ENCODE assay signal across 1 cellular context in the genomic region with DNA sequence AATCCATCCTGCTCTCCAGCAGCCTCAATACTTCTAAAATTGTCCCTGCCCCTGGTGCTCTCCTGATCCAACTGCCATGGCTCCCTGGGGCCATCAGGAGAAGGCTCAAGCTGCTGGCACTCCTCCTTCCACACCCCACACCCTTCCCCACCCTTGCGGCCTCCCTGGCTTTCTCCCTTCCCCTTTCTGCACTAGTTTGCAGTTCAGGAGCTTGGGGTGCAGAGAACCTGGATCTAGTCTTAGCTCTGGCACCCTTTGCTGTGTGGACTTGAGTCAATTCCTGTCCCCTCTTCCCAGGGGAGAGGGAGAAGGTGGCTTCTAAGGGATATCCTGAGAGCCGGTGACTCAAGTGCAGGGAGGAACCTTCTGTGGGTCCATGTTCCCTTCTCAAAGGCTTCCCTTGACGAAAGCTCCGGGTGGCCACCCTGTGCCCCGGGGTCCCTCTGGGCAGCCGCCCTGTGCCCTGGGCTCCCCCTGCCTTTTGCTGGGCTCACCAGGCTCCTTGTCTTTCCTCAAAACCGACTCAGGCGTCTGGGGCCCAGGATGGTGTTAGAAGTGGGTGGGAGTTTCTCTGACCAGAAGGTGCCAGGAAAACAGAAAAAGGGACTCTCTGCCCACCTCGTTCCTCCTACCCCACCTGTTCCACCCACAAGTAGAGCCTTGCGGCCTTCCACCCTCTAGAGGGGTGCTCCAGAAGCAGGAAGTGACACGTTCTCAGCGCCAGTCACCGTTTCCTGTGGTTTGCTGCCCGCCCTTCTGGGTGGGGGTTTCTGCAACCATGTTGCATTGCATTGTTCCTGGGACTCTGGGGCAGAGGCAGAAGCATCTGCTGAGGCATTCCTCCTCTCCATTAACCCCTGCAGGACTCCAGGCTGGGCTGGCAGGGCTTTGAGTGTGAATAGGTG.
TF ChIP-seq lines count a peak whose summit lies in the region.

No MANE protein-coding gene starts in this region.

TF ChIP-seq in GM12878, 131 proteins besides CTCF, POLR2A, EP300 and RAD21 (continues in another document):
- TF ChIP-seq KLF5 (IDR thresholded peaks at IDR 0.05; ENCODE audit: partially characterized antibody): no peak
- TF ChIP-seq BCL11A (IDR thresholded peaks at IDR 0.05; ENCODE audit: low read depth, low read length): peak; percentile 84; the same call in 1 of the 2 replicates
- no peak for TF ChIP-seq FOXK2 (IDR thresholded peaks at IDR 0.05)
- TF ChIP-seq, protein P1, sequence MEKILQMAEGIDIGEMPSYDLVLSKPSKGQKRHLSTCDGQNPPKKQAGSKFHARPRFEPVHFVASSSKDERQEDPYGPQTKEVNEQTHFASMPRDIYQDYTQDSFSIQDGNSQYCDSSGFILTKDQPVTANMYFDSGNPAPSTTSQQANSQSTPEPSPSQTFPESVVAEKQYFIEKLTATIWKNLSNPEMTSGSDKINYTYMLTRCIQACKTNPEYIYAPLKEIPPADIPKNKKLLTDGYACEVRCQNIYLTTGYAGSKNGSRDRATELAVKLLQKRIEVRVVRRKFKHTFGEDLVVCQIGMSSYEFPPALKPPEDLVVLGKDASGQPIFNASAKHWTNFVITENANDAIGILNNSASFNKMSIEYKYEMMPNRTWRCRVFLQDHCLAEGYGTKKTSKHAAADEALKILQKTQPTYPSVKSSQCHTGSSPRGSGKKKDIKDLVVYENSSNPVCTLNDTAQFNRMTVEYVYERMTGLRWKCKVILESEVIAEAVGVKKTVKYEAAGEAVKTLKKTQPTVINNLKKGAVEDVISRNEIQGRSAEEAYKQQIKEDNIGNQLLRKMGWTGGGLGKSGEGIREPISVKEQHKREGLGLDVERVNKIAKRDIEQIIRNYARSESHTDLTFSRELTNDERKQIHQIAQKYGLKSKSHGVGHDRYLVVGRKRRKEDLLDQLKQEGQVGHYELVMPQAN (conservative IDR thresholded peaks at IDR 0.05): no peak
- TF ChIP-seq, protein P2, sequence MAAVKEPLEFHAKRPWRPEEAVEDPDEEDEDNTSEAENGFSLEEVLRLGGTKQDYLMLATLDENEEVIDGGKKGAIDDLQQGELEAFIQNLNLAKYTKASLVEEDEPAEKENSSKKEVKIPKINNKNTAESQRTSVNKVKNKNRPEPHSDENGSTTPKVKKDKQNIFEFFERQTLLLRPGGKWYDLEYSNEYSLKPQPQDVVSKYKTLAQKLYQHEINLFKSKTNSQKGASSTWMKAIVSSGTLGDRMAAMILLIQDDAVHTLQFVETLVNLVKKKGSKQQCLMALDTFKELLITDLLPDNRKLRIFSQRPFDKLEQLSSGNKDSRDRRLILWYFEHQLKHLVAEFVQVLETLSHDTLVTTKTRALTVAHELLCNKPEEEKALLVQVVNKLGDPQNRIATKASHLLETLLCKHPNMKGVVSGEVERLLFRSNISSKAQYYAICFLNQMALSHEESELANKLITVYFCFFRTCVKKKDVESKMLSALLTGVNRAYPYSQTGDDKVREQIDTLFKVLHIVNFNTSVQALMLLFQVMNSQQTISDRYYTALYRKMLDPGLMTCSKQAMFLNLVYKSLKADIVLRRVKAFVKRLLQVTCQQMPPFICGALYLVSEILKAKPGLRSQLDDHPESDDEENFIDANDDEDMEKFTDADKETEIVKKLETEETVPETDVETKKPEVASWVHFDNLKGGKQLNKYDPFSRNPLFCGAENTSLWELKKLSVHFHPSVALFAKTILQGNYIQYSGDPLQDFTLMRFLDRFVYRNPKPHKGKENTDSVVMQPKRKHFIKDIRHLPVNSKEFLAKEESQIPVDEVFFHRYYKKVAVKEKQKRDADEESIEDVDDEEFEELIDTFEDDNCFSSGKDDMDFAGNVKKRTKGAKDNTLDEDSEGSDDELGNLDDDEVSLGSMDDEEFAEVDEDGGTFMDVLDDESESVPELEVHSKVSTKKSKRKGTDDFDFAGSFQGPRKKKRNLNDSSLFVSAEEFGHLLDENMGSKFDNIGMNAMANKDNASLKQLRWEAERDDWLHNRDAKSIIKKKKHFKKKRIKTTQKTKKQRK (IDR thresholded peaks at IDR 0.05; ENCODE audit: low read depth, low read length): no peak
- TF ChIP-seq HCFC1 (IDR thresholded peaks at IDR 0.05; ENCODE audit: low read length): no peak; the same call in 1 of the 2 replicates
- no peak for TF ChIP-seq SMAD5 (IDR thresholded peaks at IDR 0.05; ENCODE audit: low read depth)
- peak; percentile 42; the same call in 1 of the 2 replicates for TF ChIP-seq TAF1 (IDR thresholded peaks at IDR 0.05; ENCODE audit: borderline replicate concordance, low read depth, low read length)
- TF ChIP-seq CREB1 (IDR thresholded peaks at IDR 0.05; ENCODE audit: low read depth): peak; percentile 90
- no peak for TF ChIP-seq WRNIP1 (IDR thresholded peaks at IDR 0.05; ENCODE audit: borderline replicate concordance, low read depth, low read length)
- peak; percentile 89 for TF ChIP-seq CBFB (IDR thresholded peaks at IDR 0.05; ENCODE audit: low read depth)
- no peak for TF ChIP-seq RELA (IDR thresholded peaks at IDR 0.05; ENCODE audit: borderline replicate concordance, partially characterized antibody)
- peak; percentile 73; the same call in 1 of the 3 replicates for TF ChIP-seq POU2F2 (IDR thresholded peaks at IDR 0.05; ENCODE audit: borderline replicate concordance, low read depth, low read length)
- no peak for TF ChIP-seq SIN3A (IDR thresholded peaks at IDR 0.05; ENCODE audit: low read depth, low read length)
- TF ChIP-seq CREM (IDR thresholded peaks at IDR 0.05; ENCODE audit: low read depth): peak; percentile 95
- no peak for TF ChIP-seq EZH2 (IDR thresholded peaks at IDR 0.05; ENCODE audit: borderline replicate concordance, control insufficient read depth, low read depth, low read length)
- no peak for TF ChIP-seq ZSCAN29 (IDR thresholded peaks at IDR 0.05)
- TF ChIP-seq, protein P3, sequence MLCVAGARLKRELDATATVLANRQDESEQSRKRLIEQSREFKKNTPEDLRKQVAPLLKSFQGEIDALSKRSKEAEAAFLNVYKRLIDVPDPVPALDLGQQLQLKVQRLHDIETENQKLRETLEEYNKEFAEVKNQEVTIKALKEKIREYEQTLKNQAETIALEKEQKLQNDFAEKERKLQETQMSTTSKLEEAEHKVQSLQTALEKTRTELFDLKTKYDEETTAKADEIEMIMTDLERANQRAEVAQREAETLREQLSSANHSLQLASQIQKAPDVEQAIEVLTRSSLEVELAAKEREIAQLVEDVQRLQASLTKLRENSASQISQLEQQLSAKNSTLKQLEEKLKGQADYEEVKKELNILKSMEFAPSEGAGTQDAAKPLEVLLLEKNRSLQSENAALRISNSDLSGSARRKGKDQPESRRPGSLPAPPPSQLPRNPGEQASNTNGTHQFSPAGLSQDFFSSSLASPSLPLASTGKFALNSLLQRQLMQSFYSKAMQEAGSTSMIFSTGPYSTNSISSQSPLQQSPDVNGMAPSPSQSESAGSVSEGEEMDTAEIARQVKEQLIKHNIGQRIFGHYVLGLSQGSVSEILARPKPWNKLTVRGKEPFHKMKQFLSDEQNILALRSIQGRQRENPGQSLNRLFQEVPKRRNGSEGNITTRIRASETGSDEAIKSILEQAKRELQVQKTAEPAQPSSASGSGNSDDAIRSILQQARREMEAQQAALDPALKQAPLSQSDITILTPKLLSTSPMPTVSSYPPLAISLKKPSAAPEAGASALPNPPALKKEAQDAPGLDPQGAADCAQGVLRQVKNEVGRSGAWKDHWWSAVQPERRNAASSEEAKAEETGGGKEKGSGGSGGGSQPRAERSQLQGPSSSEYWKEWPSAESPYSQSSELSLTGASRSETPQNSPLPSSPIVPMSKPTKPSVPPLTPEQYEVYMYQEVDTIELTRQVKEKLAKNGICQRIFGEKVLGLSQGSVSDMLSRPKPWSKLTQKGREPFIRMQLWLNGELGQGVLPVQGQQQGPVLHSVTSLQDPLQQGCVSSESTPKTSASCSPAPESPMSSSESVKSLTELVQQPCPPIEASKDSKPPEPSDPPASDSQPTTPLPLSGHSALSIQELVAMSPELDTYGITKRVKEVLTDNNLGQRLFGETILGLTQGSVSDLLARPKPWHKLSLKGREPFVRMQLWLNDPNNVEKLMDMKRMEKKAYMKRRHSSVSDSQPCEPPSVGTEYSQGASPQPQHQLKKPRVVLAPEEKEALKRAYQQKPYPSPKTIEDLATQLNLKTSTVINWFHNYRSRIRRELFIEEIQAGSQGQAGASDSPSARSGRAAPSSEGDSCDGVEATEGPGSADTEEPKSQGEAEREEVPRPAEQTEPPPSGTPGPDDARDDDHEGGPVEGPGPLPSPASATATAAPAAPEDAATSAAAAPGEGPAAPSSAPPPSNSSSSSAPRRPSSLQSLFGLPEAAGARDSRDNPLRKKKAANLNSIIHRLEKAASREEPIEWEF (IDR thresholded peaks at IDR 0.05; ENCODE audit: insufficient replicate concordance, low read depth, low read length): no peak
- TF ChIP-seq NR2C2 (IDR thresholded peaks at IDR 0.05; ENCODE audit: borderline replicate concordance, control insufficient read depth, insufficient read length, low read depth): no peak
- TF ChIP-seq, protein P4, sequence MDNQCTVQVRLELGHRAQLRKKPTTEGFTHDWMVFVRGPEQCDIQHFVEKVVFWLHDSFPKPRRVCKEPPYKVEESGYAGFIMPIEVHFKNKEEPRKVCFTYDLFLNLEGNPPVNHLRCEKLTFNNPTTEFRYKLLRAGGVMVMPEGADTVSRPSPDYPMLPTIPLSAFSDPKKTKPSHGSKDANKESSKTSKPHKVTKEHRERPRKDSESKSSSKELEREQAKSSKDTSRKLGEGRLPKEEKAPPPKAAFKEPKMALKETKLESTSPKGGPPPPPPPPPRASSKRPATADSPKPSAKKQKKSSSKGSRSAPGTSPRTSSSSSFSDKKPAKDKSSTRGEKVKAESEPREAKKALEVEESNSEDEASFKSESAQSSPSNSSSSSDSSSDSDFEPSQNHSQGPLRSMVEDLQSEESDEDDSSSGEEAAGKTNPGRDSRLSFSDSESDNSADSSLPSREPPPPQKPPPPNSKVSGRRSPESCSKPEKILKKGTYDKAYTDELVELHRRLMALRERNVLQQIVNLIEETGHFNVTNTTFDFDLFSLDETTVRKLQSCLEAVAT (IDR thresholded peaks at IDR 0.05): peak; percentile 55; the same call in 1 of the 2 replicates
- peak; percentile 98 for TF ChIP-seq RUNX3 (IDR thresholded peaks at IDR 0.05; ENCODE audit: low read length)
- TF ChIP-seq CEBPB (IDR thresholded peaks at IDR 0.05; ENCODE audit: borderline replicate concordance in 1 of 2, low read depth in 2 of 2, low read length in 2 of 2): no peak
- peak; percentile 84 for TF ChIP-seq TCF12 (IDR thresholded peaks at IDR 0.05; ENCODE audit: low read depth, low read length)
- peak; percentile 93 for TF ChIP-seq EED (IDR thresholded peaks at IDR 0.05; ENCODE audit: low read depth)
- TF ChIP-seq, protein P5, sequence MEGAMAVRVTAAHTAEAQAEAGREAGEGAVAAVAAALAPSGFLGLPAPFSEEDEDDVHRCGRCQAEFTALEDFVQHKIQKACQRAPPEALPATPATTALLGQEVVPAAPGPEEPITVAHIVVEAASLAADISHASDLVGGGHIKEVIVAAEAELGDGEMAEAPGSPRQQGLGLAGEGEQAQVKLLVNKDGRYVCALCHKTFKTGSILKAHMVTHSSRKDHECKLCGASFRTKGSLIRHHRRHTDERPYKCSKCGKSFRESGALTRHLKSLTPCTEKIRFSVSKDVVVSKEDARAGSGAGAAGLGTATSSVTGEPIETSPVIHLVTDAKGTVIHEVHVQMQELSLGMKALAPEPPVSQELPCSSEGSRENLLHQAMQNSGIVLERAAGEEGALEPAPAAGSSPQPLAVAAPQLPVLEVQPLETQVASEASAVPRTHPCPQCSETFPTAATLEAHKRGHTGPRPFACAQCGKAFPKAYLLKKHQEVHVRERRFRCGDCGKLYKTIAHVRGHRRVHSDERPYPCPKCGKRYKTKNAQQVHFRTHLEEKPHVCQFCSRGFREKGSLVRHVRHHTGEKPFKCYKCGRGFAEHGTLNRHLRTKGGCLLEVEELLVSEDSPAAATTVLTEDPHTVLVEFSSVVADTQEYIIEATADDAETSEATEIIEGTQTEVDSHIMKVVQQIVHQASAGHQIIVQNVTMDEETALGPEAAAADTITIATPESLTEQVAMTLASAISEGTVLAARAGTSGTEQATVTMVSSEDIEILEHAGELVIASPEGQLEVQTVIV (IDR thresholded peaks at IDR 0.05; ENCODE audit: borderline replicate concordance, partially characterized antibody): no peak
- peak; percentile 52; the same call in 1 of the 2 replicates for TF ChIP-seq MTA2 (IDR thresholded peaks at IDR 0.05; ENCODE audit: low read depth)
- TF ChIP-seq SMARCA5 (IDR thresholded peaks at IDR 0.05): no peak
- TF ChIP-seq GABPA (IDR thresholded peaks at IDR 0.05; ENCODE audit: low read depth): peak; percentile 76
- no peak for TF ChIP-seq NFXL1 (IDR thresholded peaks at IDR 0.05; ENCODE audit: borderline replicate concordance)
- TF ChIP-seq HDGF (IDR thresholded peaks at IDR 0.05): peak; percentile 16; the same call in 1 of the 2 replicates
- TF ChIP-seq BHLHE40 (IDR thresholded peaks at IDR 0.05; ENCODE audit: borderline replicate concordance in 1 of 2, low read depth in 2 of 2, low read length in 1 of 2): peak; percentile 74 to 76
- no peak for TF ChIP-seq SUZ12 (IDR thresholded peaks at IDR 0.05; ENCODE audit: unreplicated experiment)
- TF ChIP-seq MEF2B (IDR thresholded peaks at IDR 0.05; ENCODE audit: partially characterized antibody, poor library complexity, severe bottlenecking): peak; percentile 55
- TF ChIP-seq MEF2A (IDR thresholded peaks at IDR 0.05; ENCODE audit: insufficient read depth, low read depth, low read length): 0 out of 2 replicates have a peak, but pooled peaks have one; percentile 52
- no peak for TF ChIP-seq ASH2L (IDR thresholded peaks at IDR 0.05; ENCODE audit: borderline replicate concordance, low read depth)
- no peak for TF ChIP-seq NR2C1 (IDR thresholded peaks at IDR 0.05)
- TF ChIP-seq CBX5 (IDR thresholded peaks at IDR 0.05; ENCODE audit: low read depth): no peak
- TF ChIP-seq CHD4 (IDR thresholded peaks at IDR 0.05): no peak
- TF ChIP-seq RFX5 (IDR thresholded peaks at IDR 0.05; ENCODE audit: low read depth, low read length): no peak
- peak; percentile 68; the same call in 1 of the 2 replicates for TF ChIP-seq FOXM1 (IDR thresholded peaks at IDR 0.05; ENCODE audit: low read depth, low read length)
- peak; percentile 40; the same call in 1 of the 2 replicates for TF ChIP-seq IRF4 (IDR thresholded peaks at IDR 0.05; ENCODE audit: low read depth, low read length)
- no peak for TF ChIP-seq CBX3 (IDR thresholded peaks at IDR 0.05; ENCODE audit: borderline replicate concordance, low read depth)
- TF ChIP-seq IKZF2 (IDR thresholded peaks at IDR 0.05): peak; percentile 79 to 85
- TF ChIP-seq GATAD2B (conservative IDR thresholded peaks at IDR 0.05; ENCODE audit: low read depth): peak; percentile 63; the same call in 1 of the 2 replicates
- TF ChIP-seq POLR2AphosphoS5 (IDR thresholded peaks at IDR 0.05; ENCODE audit: low read length): peak; percentile 49
- peak; percentile 86; the same call in 1 of the 2 replicates for TF ChIP-seq TCF3 (IDR thresholded peaks at IDR 0.05; ENCODE audit: borderline replicate concordance, insufficient read depth, low read depth, low read length)
- TF ChIP-seq RCOR1 (conservative IDR thresholded peaks at IDR 0.05; ENCODE audit: low read depth, low read length): no peak
- 0 out of 2 replicates have a peak, but pooled peaks have one; percentile 66 for TF ChIP-seq TBL1XR1 (IDR thresholded peaks at IDR 0.05; ENCODE audit: low read depth, low read length)
- no peak for TF ChIP-seq BACH1 (IDR thresholded peaks at IDR 0.05; ENCODE audit: borderline replicate concordance)
